Comparison of ENCODE assay signal across 17 cellular contexts in genomic region chr5:9927521-9927997, GRCh38.
A peak's percentile ranks its signal among the peaks of the same experiment; 100 is the strongest.
DNase-seq lines count a peak whose midpoint lies in the region; ATAC-seq and TF ChIP-seq lines count a peak whose summit lies in the region.
"Had no signal": no experiment of that assay in that cellular context is flagged by ENCODE, and none has a peak within 500 bp of the region (broad histone marks: within the 10 kb centered on the region; RNA-seq: fewer than 3 reads in every experiment).

No MANE protein-coding gene starts in this region.

- no peak overlapping the region for H3K27ac ChIP-seq in GM23248
- H3K27ac ChIP-seq in RWPE2 (ENCODE audit: poor library complexity, severe bottlenecking): peak overlapping the region; percentile 67
- no peak overlapping the region for H3K27ac ChIP-seq in fibroblast of lung (ENCODE audit: insufficient read depth, low read length)
- peak overlapping the region; percentile 81 for H3K27ac ChIP-seq in trophoblast cell (ENCODE audit: low read depth, low read length)
- H3K27ac ChIP-seq: C4-2B, neutrophil had no signal

- H2AK5ac ChIP-seq in trophoblast cell (ENCODE audit: low read length): no peak overlapping the region

- in situ Hi-C loops in GM23248 (cut with MboI): no loop called here

- H3K4ac ChIP-seq in trophoblast cell (ENCODE audit: low read depth, low read length): no peak overlapping the region

- WGBS in GM23248 (ENCODE audit: low coverage in 1 of 2, low lambda C conversion rate in 2 of 2, missing lambda C conversion rate in 2 of 2), 2 experiments: 51 to 61% methylated on average over 4 of the region's 4 CpGs
- no CpG with 5 or more reads among the region's 4 CpGs for WGBS in trophoblast cell (ENCODE audit: extremely low coverage, insufficient coverage, insufficient read length)

- ATAC-seq in RWPE2 (ENCODE audit: low read depth): peak; percentile 40
- ATAC-seq: sciatic nerve had no signal

- H4K8ac ChIP-seq in trophoblast cell (ENCODE audit: low read depth, low read length): no peak overlapping the region

- no peaks in the 10 kb centered on the region for H3K79me2 ChIP-seq in GM23248 (ENCODE audit: insufficient read depth)
- H3K79me2 ChIP-seq in fibroblast of lung (ENCODE audit: control insufficient read depth, insufficient read depth, low read length): no peaks in the 10 kb centered on the region
- H3K79me2 ChIP-seq in trophoblast cell (ENCODE audit: control insufficient read depth, insufficient read depth, low read length, poor library complexity): no peaks in the 10 kb centered on the region

- H4K91ac ChIP-seq in trophoblast cell (ENCODE audit: low read depth, low read length): peak overlapping the region; percentile 51

- H3K18ac ChIP-seq in trophoblast cell (ENCODE audit: low read length): no peak overlapping the region

- H4K20me1 ChIP-seq in GM23248 (ENCODE audit: insufficient read depth): no peaks in the 10 kb centered on the region
- no peaks in the 10 kb centered on the region for H4K20me1 ChIP-seq in fibroblast of lung (ENCODE audit: control insufficient read depth, extremely low read depth, insufficient read depth, low read length)

- H3K4me1 ChIP-seq in GM23248 (ENCODE audit: insufficient read depth): peaks cover 28% of the 10 kb centered on the region
- peaks cover 32% of the 10 kb centered on the region for H3K4me1 ChIP-seq in RWPE2 (ENCODE audit: insufficient read depth, poor library complexity, severe bottlenecking)
- H3K4me1 ChIP-seq in fibroblast of lung (ENCODE audit: control insufficient read depth, extremely low read depth, insufficient read depth, low read length): peaks cover 7% of the 10 kb centered on the region
- peaks cover 12 to 17% of the 10 kb centered on the region in 2 experiments for H3K4me1 ChIP-seq in trophoblast cell (ENCODE audit: control insufficient read depth in 1 of 2, insufficient read depth in 2 of 2, low read length in 2 of 2)

- no peak overlapping the region; the same call in 1 of the 2 replicates for H3K4me3 ChIP-seq in GM23248
- no peak overlapping the region for H3K4me3 ChIP-seq in RWPE2 (ENCODE audit: severe bottlenecking)
- H3K4me3 ChIP-seq in fibroblast of lung (replicated peaks in 1 of 4; ENCODE audit: control extremely low read depth in 1 of 4, insufficient read depth in 1 of 4, low read depth in 3 of 4, low read length in 4 of 4): no peak overlapping the region
- H3K4me3 ChIP-seq in trophoblast cell (ENCODE audit: low read depth, low read length): no peak overlapping the region

- TF ChIP-seq CTCF in RWPE2 (IDR thresholded peaks at IDR 0.05; ENCODE audit: poor library complexity, severe bottlenecking) (no peak), fibroblast of lung (conservative IDR thresholded peaks at IDR 0.05 in 1 of 2, IDR thresholded peaks at IDR 0.05 in 1 of 2; ENCODE audit: low read depth in 1 of 2, low read length in 2 of 2) (no peak)

- H2BK5ac ChIP-seq in trophoblast cell (ENCODE audit: low read depth, low read length, poor library complexity): no peak overlapping the region

- peak; percentile 39 for DNase-seq in GM23248
- DNase-seq in RWPE2 (ENCODE audit: low spot score): no peak
- DNase-seq in fibroblast of lung (ENCODE audit: low read depth in 2 of 2): peak; percentile 11 to 67
- DNase-seq in trophoblast cell: peak; percentile 26 to 69
- no peak for DNase-seq in occipital lobe (lab: John Stamatoyannopoulos, UW)
- DNase-seq in glomerular visceral epithelial cell (ENCODE audit: extremely low spot score): no peak
- no peak for DNase-seq in SKM-1 treated with dmso at 0.1 percent for 144 hours (lab: John Stamatoyannopoulos, UW; ENCODE audit: unreplicated experiment)
- DNase-seq in UCSD-AML1 (lab: John Stamatoyannopoulos, UW; ENCODE audit: unreplicated experiment): no peak
- DNase-seq: activated CD8-positive, alpha-beta memory T cell treated with anti-CD3 and anti-CD28 coated beads, Interleukin-2, amount 50 U/mL, for 4 hours; activated naive CD4-positive, alpha-beta T cell treated with anti-CD3 and anti-CD28 coated beads for 36 hours; effector memory CD4-positive, alpha-beta T cell; NCI-H2029; NCI-H774; stimulated activated CD4-positive, alpha-beta T cell treated with anti-CD3 and anti-CD28 coated beads, Interleukin-4, amount 100 ng/mL, for 24 hours had no signal

- H4K12ac ChIP-seq in trophoblast cell (ENCODE audit: low read depth, low read length): no peak overlapping the region

- no peaks in the 10 kb centered on the region for H3K36me3 ChIP-seq in GM23248 (ENCODE audit: low read depth)
- 0 out of 2 replicates have a peak, but pooled peaks cover 4% of the 10 kb centered on the region for H3K36me3 ChIP-seq in RWPE2 (ENCODE audit: low read depth)
- no peaks in the 10 kb centered on the region for H3K36me3 ChIP-seq in fibroblast of lung (ENCODE audit: control insufficient read depth, insufficient read depth, low read length)
- H3K36me3 ChIP-seq in trophoblast cell (ENCODE audit: control insufficient read depth in 1 of 2, insufficient read depth in 2 of 2, low read length in 2 of 2): no peaks in the 10 kb centered on the region
- H3K36me3 ChIP-seq: neutrophil had no signal

- no peaks in the 10 kb centered on the region for H3K9me2 ChIP-seq in GM23248 (ENCODE audit: insufficient read depth)

- H3F3A ChIP-seq in GM23248 (ENCODE audit: insufficient read depth): peaks cover 34% of the 10 kb centered on the region

- H3K79me1 ChIP-seq in trophoblast cell (ENCODE audit: low read length): peaks cover 9% of the 10 kb centered on the region

- peak overlapping the region; percentile 36 for H3K4me2 ChIP-seq in GM23248 (ENCODE audit: unreplicated experiment)
- H3K4me2 ChIP-seq in fibroblast of lung (ENCODE audit: extremely low read depth, insufficient read depth, low read length): no peak overlapping the region
- peak overlapping the region; percentile 1 for H3K4me2 ChIP-seq in trophoblast cell (ENCODE audit: low read length)

- H3K9me3 ChIP-seq in GM23248 (ENCODE audit: low read depth) (no peaks in the 10 kb centered on the region), RWPE2 (ENCODE audit: severe bottlenecking) (no peaks in the 10 kb centered on the region), fibroblast of lung (ENCODE audit: control insufficient read depth, insufficient read depth, low read depth, low read length) (no peaks in the 10 kb centered on the region), trophoblast cell (ENCODE audit: insufficient read depth, low read depth, low read length) (no peaks in the 10 kb centered on the region)
- H3K9me3 ChIP-seq: neutrophil had no signal

- H3K14ac ChIP-seq in trophoblast cell (ENCODE audit: low read length): no peak overlapping the region

- H2AFZ ChIP-seq in GM23248: peak overlapping the region; percentile 2; the same call in 1 of the 2 replicates
- no peak overlapping the region for H2AFZ ChIP-seq in fibroblast of lung (ENCODE audit: low read length)
- no peak overlapping the region for H2AFZ ChIP-seq in trophoblast cell (ENCODE audit: insufficient read depth, low read length, poor library complexity)

- no peak overlapping the region for H3K9ac ChIP-seq in GM23248
- no peak overlapping the region for H3K9ac ChIP-seq in fibroblast of lung (ENCODE audit: insufficient read depth, low read length)
- no peak overlapping the region for H3K9ac ChIP-seq in trophoblast cell (ENCODE audit: low read length)

- H3K23ac ChIP-seq in trophoblast cell (ENCODE audit: low read length): no peak overlapping the region

- H2BK120ac ChIP-seq in trophoblast cell (ENCODE audit: insufficient read depth, low read length, poor library complexity): no peak overlapping the region

- peak overlapping the region; percentile 67 for H2BK12ac ChIP-seq in trophoblast cell (ENCODE audit: low read length)

- H3K27me3 ChIP-seq in GM23248 (replicated peaks; ENCODE audit: insufficient read depth) (no peaks in the 10 kb centered on the region), RWPE2 (ENCODE audit: insufficient read depth, poor library complexity, severe bottlenecking) (no peaks in the 10 kb centered on the region), fibroblast of lung (ENCODE audit: control insufficient read depth, insufficient read depth, low read length) (no peaks in the 10 kb centered on the region), trophoblast cell (ENCODE audit: insufficient read depth, low read length) (no peaks in the 10 kb centered on the region)
- H3K27me3 ChIP-seq: neutrophil had no signal

Comparison
In these comparisons a context has a peak if more than half of its experiments do, and no peak if none do; other contexts are left out.
1. DNase-seq: peak in GM23248 (single experiment), fibroblast of lung (2 of 2) and trophoblast cell (2 of 2); none in RWPE2 (single experiment), occipital lobe (single experiment), glomerular visceral epithelial cell (single experiment), SKM-1 treated with dmso at 0.1 percent for 144 hours (single experiment) and UCSD-AML1 (single experiment).
2. H3K27ac ChIP-seq: peak in RWPE2 (single experiment) and trophoblast cell (single experiment); none in GM23248 (single experiment) and fibroblast of lung (single experiment).